10 cellular contexts compared by ENCODE assay signal in genomic region chr16:49701867-49702494, GRCh38.
DNase-seq lines count a peak whose midpoint lies in the region; ATAC-seq and TF ChIP-seq lines count a peak whose summit lies in the region.
"Had no signal": no experiment of that assay in that cellular context is flagged by ENCODE, and none has a peak within 500 bp of the region (broad histone marks: within the 10 kb centered on the region; RNA-seq: fewer than 3 reads in every experiment).

No MANE protein-coding gene starts in this region.

- peak overlapping the region; percentile 66 to 98 (median 94) for H3K27ac Mint-ChIP-seq in brain
- H3K27ac Mint-ChIP-seq: activated CD4-positive, alpha-beta memory T cell treated with anti-CD3 and anti-CD28 coated beads, Interleukin-2, amount 10 ng/mL, durations not matched to agents 7 days and 5 days had no signal

- H3K36me3 Mint-ChIP-seq in brain = peaks cover 8% of the 10 kb centered on the region

- intact Hi-C loops in stomach (cut with DNase I; ENCODE audit: low total_unique reads) = no loop called here

- peaks cover 0 to 24% (median 0%) of the 10 kb centered on the region in 3 donors for H3K27me3 ChIP-seq in stomach

- peak overlapping the region; percentile 78 to 87 (median 82) for H3K4me3 Mint-ChIP-seq in brain
- H3K4me3 Mint-ChIP-seq: activated CD4-positive, alpha-beta memory T cell treated with anti-CD3 and anti-CD28 coated beads, Interleukin-2, amount 10 ng/mL, durations not matched to agents 7 days and 5 days had no signal

- H3K4me1 Mint-ChIP-seq in brain = peaks cover 94% of the 10 kb centered on the region
- H3K4me1 Mint-ChIP-seq: activated CD4-positive, alpha-beta memory T cell treated with anti-CD3 and anti-CD28 coated beads, Interleukin-2, amount 10 ng/mL, durations not matched to agents 7 days and 5 days had no signal

- no peak for ATAC-seq in GM21576 (IDR thresholded peaks at IDR 0.05; ENCODE audit: unreplicated experiment)
- no peak for ATAC-seq in HG03378 (IDR thresholded peaks at IDR 0.05; ENCODE audit: unreplicated experiment)

- TF ChIP-seq POLR2A in stomach (IDR thresholded peaks at IDR 0.05) = no peak

- no peak overlapping the region for H3K4me3 ChIP-seq in stomach

- no peaks in the 10 kb centered on the region for H3K36me3 ChIP-seq in stomach

- TF ChIP-seq EP300 in stomach (IDR thresholded peaks at IDR 0.05) = no peak

- H3K9me3 Mint-ChIP-seq in brain = peaks cover 0 to 5% (median 2%) of the 10 kb centered on the region in 5 experiments
- H3K9me3 Mint-ChIP-seq: activated CD4-positive, alpha-beta memory T cell treated with anti-CD3 and anti-CD28 coated beads, Interleukin-2, amount 10 ng/mL, durations not matched to agents 7 days and 5 days had no signal

- no peaks in the 10 kb centered on the region for H3K27me3 Mint-ChIP-seq in brain

- WGBS in stomach, 5 donors = 51 to 75% (median 61%) methylated on average over 12 to 15 of the region's 15 CpGs

- peaks cover 0 to 52% (median 28%) of the 10 kb centered on the region in 4 donors for H3K4me1 ChIP-seq in stomach

- TF ChIP-seq CTCF in brain (conservative IDR thresholded peaks at IDR 0.05) (no peak), stomach (IDR thresholded peaks at IDR 0.05) (no peak)

- H3K9me3 ChIP-seq in stomach = no peaks in the 10 kb centered on the region

- peak overlapping the region in 3 of 5 donors; percentile 32 to 74 (median 64) for H3K27ac ChIP-seq in stomach

- peak in 2 of 3 experiments; percentile 88 to 96 for DNase-seq in NCI-H1417 (lab: John Stamatoyannopoulos, UW)
- DNase-seq in islet precursor cell = peak; percentile 74
- no peak for DNase-seq in stomach
- DNase-seq in stimulated activated CD4-positive, alpha-beta T cell treated with anti-CD3 and anti-CD28 coated beads, Interleukin-4, amount 100 ng/mL, for 4 hours = no peak
- DNase-seq in HUDEP-2 (lab: John Stamatoyannopoulos, UW; ENCODE audit: unreplicated experiment in 76 of 76) = no peak
- DNase-seq: activated CD4-positive, alpha-beta memory T cell treated with anti-CD3 and anti-CD28 coated beads, Interleukin-2, amount 10 ng/mL, durations not matched to agents 7 days and 5 days; NCI-H226 had no signal

Comparison
In these comparisons a context has a peak if more than half of its experiments do, and no peak if none do; other contexts are left out.
1. DNase-seq: peak in NCI-H1417 (2 of 3) and islet precursor cell (single experiment); none in stomach (single experiment), stimulated activated CD4-positive, alpha-beta T cell treated with anti-CD3 and anti-CD28 coated beads, Interleukin-4, amount 100 ng/mL, for 4 hours (0 of 2) and HUDEP-2 (0 of 76).